21 cellular contexts compared by ENCODE assay signal in genomic region chr2:7027961-7028655, GRCh38.
DNase-seq lines count a peak whose midpoint lies in the region; ATAC-seq and TF ChIP-seq lines count a peak whose summit lies in the region.
"Had no signal": no experiment of that assay in that cellular context is flagged by ENCODE, and none has a peak within 500 bp of the region (broad histone marks: within the 10 kb centered on the region; RNA-seq: fewer than 3 reads in every experiment).

No MANE protein-coding gene starts in this region.

- no peak overlapping the region for H3K4me3 ChIP-seq in heart left ventricle
- H3K4me3 ChIP-seq in right atrium auricular region, result no peak overlapping the region
- no peak overlapping the region for H3K4me3 ChIP-seq in neuronal stem cell (ENCODE audit: low read length in 2 of 2)
- no peak overlapping the region for H3K4me3 ChIP-seq in uterus
- H3K4me3 ChIP-seq: hepatocyte, lung, MG63 had no signal

- H2AFZ ChIP-seq in neuronal stem cell (ENCODE audit: low read length), result no peak overlapping the region
- H2AFZ ChIP-seq: hepatocyte had no signal

- no peak overlapping the region for H3K4me3 Mint-ChIP-seq in effector memory CD8-positive, alpha-beta T cell
- no peak overlapping the region for H3K4me3 Mint-ChIP-seq in stimulated activated memory B cell treated with anti-CD40 and anti-IgM and Interleukin-4, amounts not matched to agents 10 μg/mL and 1 μg/mL and 100 μg/mL, for 72 hours
- H3K4me3 Mint-ChIP-seq: dendritic cell treated with granulocyte-macrophage colony-stimulating factor and Interleukin-4, amounts not matched to agents 40 ng/mL and 50 ng/mL, for 4 days; T-helper 1 cell treated with Interleukin-12 subunit alpha and Interleukin-12 subunit beta and Interleukin-4 antibody, amounts not matched to agents 30 μg/mL and 1 μg/mL, for 36 hours had no signal

- no peak overlapping the region for H3K9ac ChIP-seq in neuronal stem cell (ENCODE audit: low read depth, low read length, poor library complexity)

- H3K4me1 ChIP-seq in heart left ventricle (peaks cover 4 to 67% (median 46%) of the 10 kb centered on the region in 12 donors), right atrium auricular region (peaks cover 0 to 38% of the 10 kb centered on the region in 2 donors), neuronal stem cell (ENCODE audit: control insufficient read depth in 2 of 2, insufficient read depth in 1 of 2, low read depth in 1 of 2, low read length in 2 of 2) (peaks cover 0 to 7% of the 10 kb centered on the region in 2 donors), uterus (peaks cover 0 to 4% of the 10 kb centered on the region in 2 donors)

- intact Hi-C loops in heart left ventricle (cut with DNase I), result loop anchor here in 6 of 10 donors (2.0 to 5.0 kb wide), 3 partner anchors 19 to 111 kb away; partner anchors contain the start of gene RNF144A (in 6 of the 6)
- intact Hi-C loops in uterus (cut with DNase I; ENCODE audit: low total_unique reads), result no loop called here

- H3K4me2 ChIP-seq in neuronal stem cell (ENCODE audit: insufficient read depth, low read length, poor library complexity, severe bottlenecking), result no peak overlapping the region
- H3K4me2 ChIP-seq: hepatocyte had no signal

- no peak overlapping the region for H2BK12ac ChIP-seq in neuronal stem cell (ENCODE audit: low read length)

- TF ChIP-seq POLR2A in heart left ventricle (IDR thresholded peaks at IDR 0.05), result no peak
- TF ChIP-seq POLR2A in uterus (IDR thresholded peaks at IDR 0.05), result no peak

- no peak overlapping the region for H2AK5ac ChIP-seq in neuronal stem cell (ENCODE audit: low read depth, low read length)

- ATAC-seq in heart left ventricle, result no peak
- ATAC-seq in effector memory CD8-positive, alpha-beta T cell (replicated peaks), result no peak
- ATAC-seq in stimulated activated memory B cell treated with anti-CD40 and anti-IgM and Interleukin-4, amounts not matched to agents 10 μg/mL and 1 μg/mL and 100 μg/mL, for 72 hours, result no peak
- ATAC-seq in GM18519 (IDR thresholded peaks at IDR 0.05; ENCODE audit: low FRiP score, unreplicated experiment), result no peak

- H3K36me3 ChIP-seq in heart left ventricle (peaks cover 0 to 47% (median 32%) of the 10 kb centered on the region in 9 donors), right atrium auricular region (no peaks in the 10 kb centered on the region), neuronal stem cell (replicated peaks in 1 of 2; ENCODE audit: control insufficient read depth in 2 of 2, insufficient read depth in 2 of 2, low read length in 2 of 2) (peaks cover 39 to 96% of the 10 kb centered on the region in 2 donors), uterus (no peaks in the 10 kb centered on the region)
- H3K36me3 ChIP-seq: MG63 had no signal

- H3K36me3 Mint-ChIP-seq in effector memory CD8-positive, alpha-beta T cell (ENCODE audit: insufficient read depth), result peaks cover 37% of the 10 kb centered on the region
- H3K36me3 Mint-ChIP-seq in stimulated activated memory B cell treated with anti-CD40 and anti-IgM and Interleukin-4, amounts not matched to agents 10 μg/mL and 1 μg/mL and 100 μg/mL, for 72 hours, result peaks cover 5% of the 10 kb centered on the region

- no peak overlapping the region for H2BK15ac ChIP-seq in neuronal stem cell (ENCODE audit: low read length)

- H3K23ac ChIP-seq in neuronal stem cell (ENCODE audit: low read depth, low read length, poor library complexity), result no peak overlapping the region

- peak overlapping the region; percentile 46 for H3K18ac ChIP-seq in neuronal stem cell (ENCODE audit: low read length)

- H4K91ac ChIP-seq in neuronal stem cell (ENCODE audit: low read depth, low read length, poor library complexity), result no peak overlapping the region

- WGBS in heart left ventricle, 4 donors, result 77 to 82% (median 79%) methylated on average over 14 of the region's 14 CpGs
- no CpG with 5 or more reads among the region's 14 CpGs for WGBS in neuronal stem cell (ENCODE audit: extremely low coverage in 2 of 2, insufficient read length in 2 of 2, insufficient replicate concordance in 1 of 2), 2 donors

- H3K79me1 ChIP-seq in neuronal stem cell (ENCODE audit: low read depth, low read length), result no peaks in the 10 kb centered on the region

- no peaks in the 10 kb centered on the region for H3K9me3 Mint-ChIP-seq in effector memory CD8-positive, alpha-beta T cell
- H3K9me3 Mint-ChIP-seq in stimulated activated memory B cell treated with anti-CD40 and anti-IgM and Interleukin-4, amounts not matched to agents 10 μg/mL and 1 μg/mL and 100 μg/mL, for 72 hours, result no peaks in the 10 kb centered on the region
- H3K9me3 Mint-ChIP-seq: dendritic cell treated with granulocyte-macrophage colony-stimulating factor and Interleukin-4, amounts not matched to agents 40 ng/mL and 50 ng/mL, for 4 days; T-helper 1 cell treated with Interleukin-12 subunit alpha and Interleukin-12 subunit beta and Interleukin-4 antibody, amounts not matched to agents 30 μg/mL and 1 μg/mL, for 36 hours had no signal

- no peak overlapping the region for H3K14ac ChIP-seq in neuronal stem cell (ENCODE audit: low read length)

- H4K8ac ChIP-seq in neuronal stem cell (ENCODE audit: low read depth, low read length), result no peak overlapping the region

- peak overlapping the region; percentile 28 to 49 for H3K27ac Mint-ChIP-seq in effector memory CD8-positive, alpha-beta T cell
- no peak overlapping the region for H3K27ac Mint-ChIP-seq in stimulated activated memory B cell treated with anti-CD40 and anti-IgM and Interleukin-4, amounts not matched to agents 10 μg/mL and 1 μg/mL and 100 μg/mL, for 72 hours
- H3K27ac Mint-ChIP-seq: dendritic cell treated with granulocyte-macrophage colony-stimulating factor and Interleukin-4, amounts not matched to agents 40 ng/mL and 50 ng/mL, for 4 days; T-helper 1 cell treated with Interleukin-12 subunit alpha and Interleukin-12 subunit beta and Interleukin-4 antibody, amounts not matched to agents 30 μg/mL and 1 μg/mL, for 36 hours had no signal

- H3K27me3 Mint-ChIP-seq in effector memory CD8-positive, alpha-beta T cell, result no peaks in the 10 kb centered on the region
- H3K27me3 Mint-ChIP-seq in stimulated activated memory B cell treated with anti-CD40 and anti-IgM and Interleukin-4, amounts not matched to agents 10 μg/mL and 1 μg/mL and 100 μg/mL, for 72 hours, result no peaks in the 10 kb centered on the region
- H3K27me3 Mint-ChIP-seq: dendritic cell treated with granulocyte-macrophage colony-stimulating factor and Interleukin-4, amounts not matched to agents 40 ng/mL and 50 ng/mL, for 4 days had no signal

- in situ Hi-C loops in ACHN (cut with HindIII; ENCODE audit: low pct_ligation_motif_present, low pct_unique_long_range_greater_than_20kb, low sequenced_read_pairs), result no loop called here

- peaks cover 0 to 18% of the 10 kb centered on the region in 2 donors for H3K4me1 Mint-ChIP-seq in effector memory CD8-positive, alpha-beta T cell (ENCODE audit: low read depth in 2 of 2)
- H3K4me1 Mint-ChIP-seq in stimulated activated memory B cell treated with anti-CD40 and anti-IgM and Interleukin-4, amounts not matched to agents 10 μg/mL and 1 μg/mL and 100 μg/mL, for 72 hours, result no peaks in the 10 kb centered on the region

- no peak overlapping the region for H3K4ac ChIP-seq in neuronal stem cell (ENCODE audit: low read length)

- DNase-seq in heart left ventricle (peak in 1 of 5 donors; percentile 18), right atrium auricular region (ENCODE audit: low spot score) (no peak), neuronal stem cell (ENCODE audit: low spot score) (no peak), uterus (no peak), ACHN (no peak)
- DNase-seq in effector memory CD8-positive, alpha-beta T cell, result no peak
- DNase-seq: activated CD4-positive, alpha-beta T cell treated with anti-CD3 and anti-CD28 coated beads, Interleukin-2, amount 50 U/mL, for 4 hours; activated effector memory CD4-positive, alpha-beta T cell treated with anti-CD3 and anti-CD28 coated beads, Interleukin-2, amount 50 U/mL, for 16 hours; amygdala; HCEC 1CT; MG63; NCI-H1436; NCI-H2171; NCI-H526 treated with DMSO at 0.1 percent for 48 hours; stimulated activated CD4-positive, alpha-beta T cell treated with anti-CD3 and anti-CD28 coated beads, Interleukin-15, amount 100 ng/mL, for 24 hours had no signal

- no peak overlapping the region for H2BK5ac ChIP-seq in neuronal stem cell (ENCODE audit: low read length)

- no peak for TF ChIP-seq CTCF in heart left ventricle (IDR thresholded peaks at IDR 0.05)
- TF ChIP-seq CTCF in right atrium auricular region (IDR thresholded peaks at IDR 0.05), result no peak
- no peak for TF ChIP-seq CTCF in uterus (IDR thresholded peaks at IDR 0.05)

- H3K27ac ChIP-seq in heart left ventricle (peak overlapping the region; percentile 47 to 83 (median 72)), right atrium auricular region (peak overlapping the region in 1 of 2 donors; percentile 18), neuronal stem cell (replicated peaks; ENCODE audit: low read length) (no peak overlapping the region), uterus (peak overlapping the region; percentile 72 to 80)

- H2BK120ac ChIP-seq in neuronal stem cell (ENCODE audit: low read depth, low read length), result no peak overlapping the region

- H3K9me3 ChIP-seq in heart left ventricle (no peaks in the 10 kb centered on the region), right atrium auricular region (no peaks in the 10 kb centered on the region), neuronal stem cell (replicated peaks in 1 of 2; ENCODE audit: control insufficient read depth in 2 of 2, insufficient read depth in 1 of 2, low read depth in 1 of 2, low read length in 2 of 2) (no peaks in the 10 kb centered on the region), uterus (no peaks in the 10 kb centered on the region)
- H3K9me3 ChIP-seq: MG63 had no signal

- H3K27me3 ChIP-seq in heart left ventricle (no peaks in the 10 kb centered on the region), right atrium auricular region (no peaks in the 10 kb centered on the region), neuronal stem cell (ENCODE audit: control insufficient read depth in 3 of 3, insufficient read depth in 3 of 3, low read depth in 1 of 3, low read length in 3 of 3) (no peaks in the 10 kb centered on the region), uterus (no peaks in the 10 kb centered on the region)
- H3K27me3 ChIP-seq: hepatocyte, MG63 had no signal
